Comparison of ENCODE assay signal across 8 cellular contexts in genomic region chr10:103888113-103888841, GRCh38. TPM values are rescaled to one million over a fixed set of nuclear protein-coding genes. Genes with fewer than 3 reads are reported as not detected.
A peak's percentile ranks its signal among the peaks of the same experiment; 100 is the strongest.
DNase-seq lines count a peak whose midpoint lies in the region; ATAC-seq and TF ChIP-seq lines count a peak whose summit lies in the region.

No MANE protein-coding gene starts in this region.

- peaks cover 26% of the 10 kb centered on the region for H3K4me1 Mint-ChIP-seq in stimulated activated effector memory CD8-positive, alpha-beta T cell treated with anti-CD3 and anti-CD28 coated beads, Interleukin-12 subunit alpha, Interleukin-12 subunit beta, amount 100 ng/mL, for 72 hours

- no peak overlapping the region for H2AFZ ChIP-seq in PC-9

- no peaks in the 10 kb centered on the region for H3K9me3 ChIP-seq in PC-9 (ENCODE audit: insufficient read depth, low read depth)

- BruUV-seq in PC-9 (replicated peaks; lab: Mats Ljungman, UMichigan) = no TSS peak

- H3K36me3 Mint-ChIP-seq in stimulated activated effector memory CD8-positive, alpha-beta T cell treated with anti-CD3 and anti-CD28 coated beads, Interleukin-12 subunit alpha, Interleukin-12 subunit beta, amount 100 ng/mL, for 72 hours = peaks cover 50% of the 10 kb centered on the region

- H3K79me2 ChIP-seq in PC-9 (ENCODE audit: low read depth) = peaks cover 10% of the 10 kb centered on the region; the same call in 1 of the 2 replicates

- peaks cover 55% of the 10 kb centered on the region for H3K4me1 ChIP-seq in PC-9 (replicated peaks; ENCODE audit: insufficient read depth)

- CTCF ChIA-PET in PC-9 (lab: Charles Lee) = interaction anchor here (0.6 to 1.3 kb wide), 7 partner anchors 16 to 732 kb away, joined by 3 to 5 read pairs (median 3); no protein-coding TSS in a partner anchor

- peak overlapping the region; percentile 86 for H3K27ac Mint-ChIP-seq in stimulated activated effector memory CD8-positive, alpha-beta T cell treated with anti-CD3 and anti-CD28 coated beads, Interleukin-12 subunit alpha, Interleukin-12 subunit beta, amount 100 ng/mL, for 72 hours

- H3K4me2 ChIP-seq in PC-9 = peak overlapping the region; percentile 80

- no peak overlapping the region for H3K4me3 Mint-ChIP-seq in stimulated activated effector memory CD8-positive, alpha-beta T cell treated with anti-CD3 and anti-CD28 coated beads, Interleukin-12 subunit alpha, Interleukin-12 subunit beta, amount 100 ng/mL, for 72 hours

- peak; percentile 83 for ATAC-seq in stimulated activated effector memory CD8-positive, alpha-beta T cell treated with anti-CD3 and anti-CD28 coated beads, Interleukin-12 subunit alpha, Interleukin-12 subunit beta, amount 100 ng/mL, for 72 hours

- H3K27ac ChIP-seq in PC-9 (peak overlapping the region; percentile 99), caudate nucleus (ENCODE audit: low read depth, low read length) (peak overlapping the region; percentile 77)

- no peak overlapping the region for H3K4me3 ChIP-seq in PC-9

- TF ChIP-seq CTCF in GM12874 (IDR thresholded peaks at IDR 0.05; ENCODE audit: insufficient read depth, low read depth, low read length) (peak; percentile 73), PC-9 (conservative IDR thresholded peaks at IDR 0.05) (peak; percentile 82)

- H3F3A ChIP-seq in PC-9 (ENCODE audit: insufficient read depth, low read depth) = peaks cover 40% of the 10 kb centered on the region

- POLR2A ChIA-PET in PC-9 (lab: Charles Lee; ENCODE audit: unreplicated experiment) = interaction anchor here (0.6 kb wide), 1 partner anchor 1228 kb away, joined by 4 read pairs; no protein-coding TSS in a partner anchor

- H4K20me1 ChIP-seq in PC-9 (ENCODE audit: insufficient read depth) = no peaks in the 10 kb centered on the region

- H3K36me3 ChIP-seq in PC-9 (ENCODE audit: low read depth) = peaks cover 18% of the 10 kb centered on the region

- H3K9me2 ChIP-seq in PC-9 (ENCODE audit: insufficient read depth) = no peaks in the 10 kb centered on the region

- peak; percentile 62 to 74 for DNase-seq in AML-193 (lab: John Stamatoyannopoulos, UW)
- DNase-seq in HS-5 (ENCODE audit: low read depth) = peak; percentile 56
- peak in 1 of 2 experiments; percentile 54 for DNase-seq in PC-9
- DNase-seq in caudate nucleus (lab: John Stamatoyannopoulos, UW) = peak in 6 of 61 donors; percentile 11 to 66 (median 34)
- peak; percentile 84 for DNase-seq in kidney glomerular epithelial cell (lab: John Stamatoyannopoulos, UW)
- no peak for DNase-seq in stimulated activated effector memory CD8-positive, alpha-beta T cell treated with anti-CD3 and anti-CD28 coated beads, Interleukin-12 subunit alpha, Interleukin-12 subunit beta, amount 100 ng/mL, for 72 hours (ENCODE audit: low spot score in 2 of 2)
- no peak for DNase-seq in effector CD8-positive, alpha-beta T cell (lab: John Stamatoyannopoulos, UW)

- H3K9me3 Mint-ChIP-seq in stimulated activated effector memory CD8-positive, alpha-beta T cell treated with anti-CD3 and anti-CD28 coated beads, Interleukin-12 subunit alpha, Interleukin-12 subunit beta, amount 100 ng/mL, for 72 hours = no peaks in the 10 kb centered on the region

- no peaks in the 10 kb centered on the region for H3K27me3 ChIP-seq in PC-9 (ENCODE audit: insufficient read depth, low read depth)

- intact Hi-C loops in PC-9 (cut with micrococcal nuclease; ENCODE audit: unreplicated experiment) = loop anchor here (5.0 to 10.0 kb wide), 3 partner anchors 137 to 734 kb away; partner anchors contain the start of gene CFAP58

RNA-seq across cellular contexts. Expression of gene STN1, which starts 29.7 kb away (rescaled TPM):
- 20.5 and 25.4 TPM in 2 replicates for total RNA-seq in PC-9 (2021)

RNA-seq across cellular contexts. Expression of gene SH3PXD2A, which starts 32.9 kb away (rescaled TPM):
- total RNA-seq in PC-9 (2021) = 12.5 and 14.0 TPM in 2 replicates

Comparison
In these comparisons a context has a peak if more than half of its experiments do, and no peak if none do; other contexts are left out.
1. DNase-seq: peak in AML-193 (2 of 2), HS-5 (single experiment) and kidney glomerular epithelial cell (single experiment); none in stimulated activated effector memory CD8-positive, alpha-beta T cell treated with anti-CD3 and anti-CD28 coated beads, Interleukin-12 subunit alpha, Interleukin-12 subunit beta, amount 100 ng/mL, for 72 hours (0 of 2) and effector CD8-positive, alpha-beta T cell (single experiment).